23 cellular contexts compared by ENCODE assay signal in genomic region chr11:9277176-9277575, GRCh38.
"Had no signal": no experiment of that assay in that cellular context is flagged by ENCODE, and none has a peak within 500 bp of the region (broad histone marks: within the 10 kb centered on the region; RNA-seq: fewer than 3 reads in every experiment).

No MANE protein-coding gene starts in this region.

- H3K4me3 Mint-ChIP-seq: activated T-cell treated with anti-CD3 and anti-CD28 coated beads, Interleukin-2, amount 50 U/mL, for 4 hours; activated T-helper 17 cell treated with anti-CD3 and anti-CD28 coated beads, Interleukin-2, amount 50 U/mL, for 72 hours; naive thymus-derived CD8-positive, alpha-beta T cell; neural crest cell; T-helper 2 cell treated with Interferon-gamma antibody and Interleukin-4, amounts not matched to agents 5 μg/mL and 100 μg/mL, for 36 hours had no signal

- H3K4me3 ChIP-seq: coronary artery, dorsolateral prefrontal cortex, heart left ventricle, right atrium auricular region, suprapubic skin, tibial artery had no signal

- H3K27me3 ChIP-seq: dorsolateral prefrontal cortex, heart left ventricle, right atrium auricular region, suprapubic skin, tibial artery had no signal

- DNase-seq: activated CD4-positive, alpha-beta T cell treated with anti-CD3 and anti-CD28 coated beads for 4 hours; activated CD4-positive, alpha-beta T cell treated with anti-CD3 and anti-CD28 coated beads, Interleukin-2, amount 50 U/mL, for 48 hours; activated CD4-positive, CD25-positive, alpha-beta regulatory T cell; activated CD8-positive, alpha-beta memory T cell treated with anti-CD3 and anti-CD28 coated beads, Interleukin-2, amount 50 U/mL, for 48 hours; activated naive CD4-positive, alpha-beta T cell; activated T-cell treated with anti-CD3 and anti-CD28 coated beads, Interleukin-2, amount 50 U/mL, for 4 hours; cerebellar nuclear complex; dorsolateral prefrontal cortex; effector memory CD4-positive, alpha-beta T cell; heart left ventricle; hypothalamus; naive thymus-derived CD8-positive, alpha-beta T cell; occipital lobe; stimulated activated CD4-positive, alpha-beta T cell treated with anti-CD3 and anti-CD28 coated beads, Interleukin-15, amount 100 ng/mL, for 24 hours; stimulated activated naive CD4-positive, alpha-beta T cell had no signal

- H3K36me3 Mint-ChIP-seq: activated naive CD4-positive, alpha-beta T cell treated with anti-CD3 and anti-CD28 coated beads, Interleukin-2, amount 50 U/mL, for 72 hours had no signal

- H3K27me3 Mint-ChIP-seq: naive thymus-derived CD8-positive, alpha-beta T cell had no signal

- H3K27ac ChIP-seq: coronary artery, heart left ventricle, right atrium auricular region, suprapubic skin, tibial artery had no signal

- H3K4me1 Mint-ChIP-seq: neural crest cell had no signal

- H3K4me1 ChIP-seq: suprapubic skin had no signal

- H3K9me3 ChIP-seq: heart left ventricle, right atrium auricular region, suprapubic skin, tibial artery had no signal

- ATAC-seq: activated naive CD4-positive, alpha-beta T cell treated with anti-CD3 and anti-CD28 coated beads, Interleukin-2, amount 50 U/mL, for 72 hours; activated T-cell treated with anti-CD3 and anti-CD28 coated beads, Interleukin-2, amount 50 U/mL, for 4 hours; activated T-helper 17 cell treated with anti-CD3 and anti-CD28 coated beads, Interleukin-2, amount 50 U/mL, for 72 hours; heart left ventricle; naive thymus-derived CD8-positive, alpha-beta T cell had no signal

- H3K27ac Mint-ChIP-seq: activated naive CD4-positive, alpha-beta T cell treated with anti-CD3 and anti-CD28 coated beads, Interleukin-2, amount 50 U/mL, for 72 hours; activated T-helper 17 cell treated with anti-CD3 and anti-CD28 coated beads, Interleukin-2, amount 50 U/mL, for 72 hours; T-helper 2 cell treated with Interferon-gamma antibody and Interleukin-4, amounts not matched to agents 5 μg/mL and 100 μg/mL, for 36 hours had no signal

- H3K9me3 Mint-ChIP-seq: activated naive CD4-positive, alpha-beta T cell treated with anti-CD3 and anti-CD28 coated beads, Interleukin-2, amount 50 U/mL, for 72 hours; activated T-cell treated with anti-CD3 and anti-CD28 coated beads, Interleukin-2, amount 50 U/mL, for 4 hours; activated T-helper 17 cell treated with anti-CD3 and anti-CD28 coated beads, Interleukin-2, amount 50 U/mL, for 72 hours; naive thymus-derived CD8-positive, alpha-beta T cell; neural crest cell; T-helper 2 cell treated with Interferon-gamma antibody and Interleukin-4, amounts not matched to agents 5 μg/mL and 100 μg/mL, for 36 hours had no signal
